ENCODE assay signal across 8 cellular contexts in the genomic region with DNA sequence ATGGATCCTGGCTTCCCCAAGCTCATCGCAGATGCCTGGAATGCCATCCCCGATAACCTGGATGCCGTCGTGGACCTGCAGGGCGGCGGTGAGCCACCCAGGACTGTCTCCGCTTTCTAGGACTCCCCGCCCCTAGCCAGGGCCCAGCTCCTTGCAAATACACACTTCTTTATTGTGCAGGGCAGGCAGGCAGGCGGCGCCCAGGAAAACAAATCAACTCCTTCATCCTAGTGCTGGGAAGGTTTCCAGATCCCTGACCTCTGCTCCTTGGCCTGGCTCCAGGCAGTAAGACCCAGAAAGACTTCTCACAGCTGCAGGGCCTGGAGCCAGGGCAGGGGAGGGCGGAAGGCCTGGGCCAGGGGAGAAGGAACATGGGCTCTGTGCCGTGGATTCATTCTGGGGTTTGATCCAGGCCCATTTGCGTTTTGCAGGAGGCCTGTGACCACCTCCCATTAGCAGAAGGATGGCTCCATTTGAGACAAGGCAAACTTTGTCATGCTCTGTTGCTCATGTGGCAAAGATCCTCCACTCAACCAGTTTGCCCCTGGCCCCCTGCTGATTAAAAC. TPM values are rescaled to one million over a fixed set of nuclear protein-coding genes. Genes with fewer than 3 reads are reported as not detected.
A peak's percentile ranks its signal among the peaks of the same experiment; 100 is the strongest.
DNase-seq lines count a peak whose midpoint lies in the region; ATAC-seq, FAIRE-seq and TF ChIP-seq lines count a peak whose summit lies in the region.

No MANE protein-coding gene starts in this region.

- H3K4me3 ChIP-seq in smooth muscle cell = no peak overlapping the region

- no peaks in the 10 kb centered on the region for H3K9me3 ChIP-seq in smooth muscle cell (replicated peaks; ENCODE audit: low read depth)

- WGBS in smooth muscle cell (ENCODE audit: low lambda C conversion rate) = 38% methylated on average over 13 of the region's 13 CpGs

- no peak for TF ChIP-seq POLR2A in GM12892 (IDR thresholded peaks at IDR 0.05; ENCODE audit: low read depth, low read length)

- no peaks in the 10 kb centered on the region for H4K20me1 ChIP-seq in smooth muscle cell (ENCODE audit: low read depth)

- H3F3A ChIP-seq in smooth muscle cell (ENCODE audit: low read depth) = peaks cover 58% of the 10 kb centered on the region

- H3K9ac ChIP-seq in smooth muscle cell (ENCODE audit: low read depth) = no peak overlapping the region

- no peaks in the 10 kb centered on the region for H3K27me3 ChIP-seq in smooth muscle cell (ENCODE audit: low read depth)

- H3K4me2 ChIP-seq in smooth muscle cell = peak overlapping the region; percentile 58

- no peaks in the 10 kb centered on the region for H3K79me2 ChIP-seq in smooth muscle cell (ENCODE audit: low read depth)

- TF ChIP-seq CTCF in smooth muscle cell (IDR thresholded peaks at IDR 0.05; ENCODE audit: borderline replicate concordance, insufficient read depth, poor library complexity, severe bottlenecking) (no peak), GM20000 (IDR thresholded peaks at IDR 0.05; ENCODE audit: extremely low read depth, missing control alignments) (no peak)

- DNase-seq in HT1080 (ENCODE audit: low read depth) = peak; percentile 42
- DNase-seq in amygdala (lab: John Stamatoyannopoulos, UW) = peak in 55 of 56 donors; percentile 64 to 97 (median 90)
- peak; percentile 93 to 98 for DNase-seq in hippocampal formation (lab: John Stamatoyannopoulos, UW)
- DNase-seq in smooth muscle cell (lab: John Stamatoyannopoulos, UW; ENCODE audit: unreplicated experiment) = peak; percentile 30
- DNase-seq in GM20000 (ENCODE audit: low spot score) = no peak
- no peak for DNase-seq in GM12892 (ENCODE audit: insufficient read length)
- no peak for DNase-seq in NOMO-1 treated with dmso at 0.1 percent for 144 hours (lab: John Stamatoyannopoulos, UW; ENCODE audit: unreplicated experiment)

- peaks cover 22% of the 10 kb centered on the region for H3K4me1 ChIP-seq in smooth muscle cell (ENCODE audit: low read depth)

- H2AFZ ChIP-seq in smooth muscle cell (ENCODE audit: low read depth) = no peak overlapping the region

- peak overlapping the region; percentile 98 for H3K27ac ChIP-seq in smooth muscle cell (ENCODE audit: low read depth)

- H3K36me3 ChIP-seq in smooth muscle cell (ENCODE audit: low read depth) = no peaks in the 10 kb centered on the region

- no peak for FAIRE-seq in GM12892 (lab: Jason Lieb, UNC)

- no peak for ATAC-seq in HG03039 (IDR thresholded peaks at IDR 0.05; ENCODE audit: unreplicated experiment)

RNA-seq across cellular contexts. Expression of gene LPCAT2, which starts 6.0 kb away (rescaled TPM):
- 11.5 and 11.9 TPM in 2 replicates for total RNA-seq in HT1080 (2014; rRNA removed; shearing (Covaris generic))
- polyA plus RNA-seq in HT1080 (2015; cell fraction: cytosol; rRNA removed) = 10.0 and 13.6 TPM in 2 replicates
- polyA plus RNA-seq in HT1080 (2015; cell fraction: nucleus; rRNA removed) = 21.9 and 25.6 TPM in 2 replicates
- total RNA-seq in smooth muscle cell = 55.6 and 65.3 TPM in 2 replicates
- polyA plus RNA-seq in smooth muscle cell = 12.3 and 34.8 TPM in 2 replicates
- not detected for polyA plus RNA-seq in GM12892 (2012; ENCODE audit: missing spikeins)

RNA-seq across cellular contexts. Expression of gene MMP2, which starts 23.9 kb away (rescaled TPM):
- 56.0 and 73.6 TPM in 2 replicates for total RNA-seq in HT1080 (2014; rRNA removed; shearing (Covaris generic))
- 98.7 and 123 TPM in 2 replicates for polyA plus RNA-seq in HT1080 (2015; cell fraction: cytosol; rRNA removed)
- 232 and 246 TPM in 2 replicates for polyA plus RNA-seq in HT1080 (2015; cell fraction: nucleus; rRNA removed)
- total RNA-seq in smooth muscle cell = 431 and 446 TPM in 2 replicates
- 688 and 746 TPM in 2 replicates for polyA plus RNA-seq in smooth muscle cell
- polyA plus RNA-seq in GM12892 (2012; ENCODE audit: missing spikeins) = not detected

Comparison
In these comparisons a context has a peak if more than half of its experiments do, and no peak if none do; other contexts are left out.
1. DNase-seq: peak in HT1080 (single experiment), amygdala (55 of 56), hippocampal formation (2 of 2) and smooth muscle cell (single experiment); none in GM20000 (single experiment), GM12892 (single experiment) and NOMO-1 treated with dmso at 0.1 percent for 144 hours (single experiment).